ENCODE assay signal across 22 cellular contexts in the genomic region with DNA sequence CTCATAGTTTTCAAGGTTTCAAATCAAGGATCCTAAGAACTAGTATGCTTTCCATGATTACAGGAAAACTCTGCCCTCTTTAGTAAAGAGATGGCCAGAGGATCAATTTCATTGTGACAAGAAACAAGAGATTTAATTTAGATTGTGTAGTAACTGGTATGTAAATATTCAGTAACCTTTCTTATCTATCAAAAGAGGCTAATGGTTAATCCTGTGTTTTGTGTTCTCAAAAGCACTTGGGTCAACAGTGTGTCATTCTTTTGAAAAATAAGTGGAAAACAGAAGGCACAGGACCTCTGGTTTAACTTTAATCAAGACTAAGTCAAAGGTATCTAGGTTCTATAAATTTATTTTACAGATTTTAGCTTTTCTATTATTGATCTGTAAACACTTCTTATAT. TPM values are rescaled to one million over a fixed set of nuclear protein-coding genes. Genes with fewer than 3 reads are reported as not detected.
DNase-seq lines count a peak whose midpoint lies in the region; FAIRE-seq and TF ChIP-seq lines count a peak whose summit lies in the region.
"Had no signal": no experiment of that assay in that cellular context is flagged by ENCODE, and none has a peak within 500 bp of the region (broad histone marks: within the 10 kb centered on the region; RNA-seq: fewer than 3 reads in every experiment).

No MANE protein-coding gene starts in this region.

- TF ChIP-seq CTCF in kidney (IDR thresholded peaks at IDR 0.05; ENCODE audit: borderline replicate concordance, extremely low read depth, insufficient read depth) (no peak), liver (IDR thresholded peaks at IDR 0.05; ENCODE audit: low read depth, low read length, missing input control) (no peak), progenitor cell of endocrine pancreas (IDR thresholded peaks at IDR 0.05; ENCODE audit: unreplicated experiment) (no peak)

- FAIRE-seq in kidney (lab: Jason Lieb, UNC): peak; percentile 13
- FAIRE-seq: GM12891, H54, HTR-8/SVneo had no signal

- peaks cover 7% of the 10 kb centered on the region for H3K36me3 Mint-ChIP-seq in progenitor cell of endocrine pancreas (ENCODE audit: insufficient read depth)
- H3K36me3 Mint-ChIP-seq: CD4-positive, alpha-beta memory T cell; IgD-negative memory B cell had no signal

- peak overlapping the region; percentile 12 for H3K4me3 Mint-ChIP-seq in progenitor cell of endocrine pancreas (ENCODE audit: low read depth)
- H3K4me3 Mint-ChIP-seq: CD14-positive monocyte; CD4-positive, alpha-beta memory T cell; GM23338; HFFc6; IgD-negative memory B cell had no signal

- H3K9me3 ChIP-seq in kidney (ENCODE audit: control insufficient read depth in 1 of 2, low read length in 2 of 2): no peaks in the 10 kb centered on the region
- peaks cover 0 to 3% (median 0%) of the 10 kb centered on the region in 4 donors for H3K9me3 ChIP-seq in liver (ENCODE audit: control insufficient read depth in 4 of 4, low read length in 3 of 4)

- H3K4me3 ChIP-seq in kidney (ENCODE audit: low read length in 2 of 2): no peak overlapping the region
- no peak overlapping the region for H3K4me3 ChIP-seq in liver (ENCODE audit: low read depth in 1 of 3, low read length in 3 of 3)
- H3K4me3 ChIP-seq: BLaER1, GM23338 had no signal

- DNase-seq in DMS53 treated with DMSO at 0.1 percent for 48 hours (lab: John Stamatoyannopoulos, UW; ENCODE audit: unreplicated experiment): peak; percentile 63
- no peak for DNase-seq in kidney
- DNase-seq in progenitor cell of endocrine pancreas (ENCODE audit: low spot score, unreplicated experiment): no peak
- DNase-seq in HCEC 1CT: no peak
- DNase-seq in globus pallidus (ENCODE audit: low spot score): no peak
- DNase-seq in stimulated activated CD4-positive, alpha-beta T cell treated with anti-CD3 and anti-CD28 coated beads, Interleukin-1b, Interleukin-23, amount 100 ng/mL, for 48 hours: no peak
- DNase-seq in SHP77 (lab: John Stamatoyannopoulos, UW): no peak
- DNase-seq: CD4-positive, alpha-beta memory T cell; DMS153; DND-41; EL; HFFc6; KBM-7 had no signal

- peak; percentile 20 to 34 for TF ChIP-seq RAD21 in liver (IDR thresholded peaks at IDR 0.05)

- H3K27me3 ChIP-seq in liver (ENCODE audit: control insufficient read depth in 4 of 4, insufficient read depth in 4 of 4, low read length in 3 of 4): no peaks in the 10 kb centered on the region
- H3K27me3 ChIP-seq: BLaER1 had no signal

- H3K36me3 ChIP-seq in kidney (ENCODE audit: control insufficient read depth in 1 of 2, insufficient read depth in 2 of 2, low read length in 2 of 2) (no peaks in the 10 kb centered on the region), liver (ENCODE audit: control insufficient read depth in 4 of 4, insufficient read depth in 3 of 4, low read depth in 1 of 4, low read length in 3 of 4) (no peaks in the 10 kb centered on the region)
- H3K36me3 ChIP-seq: BLaER1 had no signal

- H3K9me3 Mint-ChIP-seq in progenitor cell of endocrine pancreas (ENCODE audit: low read depth): peaks cover 23% of the 10 kb centered on the region

- H3K4me1 ChIP-seq in kidney (ENCODE audit: control insufficient read depth in 1 of 2, insufficient read depth in 1 of 2, low read depth in 1 of 2, low read length in 2 of 2) (no peaks in the 10 kb centered on the region), liver (ENCODE audit: control insufficient read depth in 4 of 4, insufficient read depth in 4 of 4, low read length in 3 of 4) (peaks cover 4 to 21% (median 5%) of the 10 kb centered on the region in 4 donors)
- H3K4me1 ChIP-seq: BLaER1 had no signal

- H3K9ac ChIP-seq in kidney (ENCODE audit: low read length in 2 of 2) (no peak overlapping the region), liver (ENCODE audit: low read depth in 1 of 2, low read length in 2 of 2) (peak overlapping the region in 1 of 2 donors; percentile 72)
- H3K9ac ChIP-seq: BLaER1 had no signal

- H3K27ac Mint-ChIP-seq in progenitor cell of endocrine pancreas: peak overlapping the region; percentile 57
- H3K27ac Mint-ChIP-seq: CD14-positive monocyte; CD4-positive, alpha-beta memory T cell; GM23338; HFFc6; IgD-negative memory B cell had no signal

- H3K4me1 Mint-ChIP-seq in progenitor cell of endocrine pancreas (ENCODE audit: low read depth): peaks cover 20% of the 10 kb centered on the region
- H3K4me1 Mint-ChIP-seq: CD4-positive, alpha-beta memory T cell; GM23338; IgD-negative memory B cell had no signal

- intact Hi-C loops in kidney (cut with DNase I): no loop called here

- no peaks in the 10 kb centered on the region for H3K27me3 Mint-ChIP-seq in progenitor cell of endocrine pancreas

- H3K27ac ChIP-seq in kidney (ENCODE audit: low read depth in 2 of 2, low read length in 2 of 2) (no peak overlapping the region), liver (ENCODE audit: low read depth in 1 of 2, low read length in 2 of 2) (peak overlapping the region; percentile 58 to 67)
- H3K27ac ChIP-seq: BLaER1 had no signal

TF ChIP-seq in liver, 16 proteins besides CTCF, POLR2A, EP300 and RAD21:
- TF ChIP-seq RXRA (IDR thresholded peaks at IDR 0.05) (peak; percentile 52 to 77), GABPA (IDR thresholded peaks at IDR 0.05 in 1 of 2, conservative IDR thresholded peaks at IDR 0.05 in 1 of 2) (no peak), JUND (IDR thresholded peaks at IDR 0.05) (peak in 1 of 2 donors; percentile 75), NR2F2 (IDR thresholded peaks at IDR 0.05) (no peak), SP1 (IDR thresholded peaks at IDR 0.05) (peak; percentile 69), EGR1 (IDR thresholded peaks at IDR 0.05; ENCODE audit: low read depth in 2 of 2) (peak in 1 of 2 donors; percentile 8), YY1 (IDR thresholded peaks at IDR 0.05) (peak; percentile 71), FOXA1 (IDR thresholded peaks at IDR 0.05) (peak; percentile 72), HNF4G (IDR thresholded peaks at IDR 0.05) (no peak), HNF4A (conservative IDR thresholded peaks at IDR 0.05) (peak; percentile 59 to 80), TAF1 (conservative IDR thresholded peaks at IDR 0.05) (peak; percentile 76), FOXA2 (IDR thresholded peaks at IDR 0.05) (peak; percentile 87)
- TF ChIP-seq, protein P1, sequence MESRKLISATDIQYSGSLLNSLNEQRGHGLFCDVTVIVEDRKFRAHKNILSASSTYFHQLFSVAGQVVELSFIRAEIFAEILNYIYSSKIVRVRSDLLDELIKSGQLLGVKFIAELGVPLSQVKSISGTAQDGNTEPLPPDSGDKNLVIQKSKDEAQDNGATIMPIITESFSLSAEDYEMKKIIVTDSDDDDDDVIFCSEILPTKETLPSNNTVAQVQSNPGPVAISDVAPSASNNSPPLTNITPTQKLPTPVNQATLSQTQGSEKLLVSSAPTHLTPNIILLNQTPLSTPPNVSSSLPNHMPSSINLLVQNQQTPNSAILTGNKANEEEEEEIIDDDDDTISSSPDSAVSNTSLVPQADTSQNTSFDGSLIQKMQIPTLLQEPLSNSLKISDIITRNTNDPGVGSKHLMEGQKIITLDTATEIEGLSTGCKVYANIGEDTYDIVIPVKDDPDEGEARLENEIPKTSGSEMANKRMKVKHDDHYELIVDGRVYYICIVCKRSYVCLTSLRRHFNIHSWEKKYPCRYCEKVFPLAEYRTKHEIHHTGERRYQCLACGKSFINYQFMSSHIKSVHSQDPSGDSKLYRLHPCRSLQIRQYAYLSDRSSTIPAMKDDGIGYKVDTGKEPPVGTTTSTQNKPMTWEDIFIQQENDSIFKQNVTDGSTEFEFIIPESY (IDR thresholded peaks at IDR 0.05): peak; percentile 91
- TF ChIP-seq, protein P2, sequence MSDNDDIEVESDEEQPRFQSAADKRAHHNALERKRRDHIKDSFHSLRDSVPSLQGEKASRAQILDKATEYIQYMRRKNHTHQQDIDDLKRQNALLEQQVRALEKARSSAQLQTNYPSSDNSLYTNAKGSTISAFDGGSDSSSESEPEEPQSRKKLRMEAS (IDR thresholded peaks at IDR 0.05): no peak
- TF ChIP-seq, protein P3, sequence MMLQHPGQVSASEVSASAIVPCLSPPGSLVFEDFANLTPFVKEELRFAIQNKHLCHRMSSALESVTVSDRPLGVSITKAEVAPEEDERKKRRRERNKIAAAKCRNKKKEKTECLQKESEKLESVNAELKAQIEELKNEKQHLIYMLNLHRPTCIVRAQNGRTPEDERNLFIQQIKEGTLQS (IDR thresholded peaks at IDR 0.05): peak; percentile 26
- TF ChIP-seq, protein P4, sequence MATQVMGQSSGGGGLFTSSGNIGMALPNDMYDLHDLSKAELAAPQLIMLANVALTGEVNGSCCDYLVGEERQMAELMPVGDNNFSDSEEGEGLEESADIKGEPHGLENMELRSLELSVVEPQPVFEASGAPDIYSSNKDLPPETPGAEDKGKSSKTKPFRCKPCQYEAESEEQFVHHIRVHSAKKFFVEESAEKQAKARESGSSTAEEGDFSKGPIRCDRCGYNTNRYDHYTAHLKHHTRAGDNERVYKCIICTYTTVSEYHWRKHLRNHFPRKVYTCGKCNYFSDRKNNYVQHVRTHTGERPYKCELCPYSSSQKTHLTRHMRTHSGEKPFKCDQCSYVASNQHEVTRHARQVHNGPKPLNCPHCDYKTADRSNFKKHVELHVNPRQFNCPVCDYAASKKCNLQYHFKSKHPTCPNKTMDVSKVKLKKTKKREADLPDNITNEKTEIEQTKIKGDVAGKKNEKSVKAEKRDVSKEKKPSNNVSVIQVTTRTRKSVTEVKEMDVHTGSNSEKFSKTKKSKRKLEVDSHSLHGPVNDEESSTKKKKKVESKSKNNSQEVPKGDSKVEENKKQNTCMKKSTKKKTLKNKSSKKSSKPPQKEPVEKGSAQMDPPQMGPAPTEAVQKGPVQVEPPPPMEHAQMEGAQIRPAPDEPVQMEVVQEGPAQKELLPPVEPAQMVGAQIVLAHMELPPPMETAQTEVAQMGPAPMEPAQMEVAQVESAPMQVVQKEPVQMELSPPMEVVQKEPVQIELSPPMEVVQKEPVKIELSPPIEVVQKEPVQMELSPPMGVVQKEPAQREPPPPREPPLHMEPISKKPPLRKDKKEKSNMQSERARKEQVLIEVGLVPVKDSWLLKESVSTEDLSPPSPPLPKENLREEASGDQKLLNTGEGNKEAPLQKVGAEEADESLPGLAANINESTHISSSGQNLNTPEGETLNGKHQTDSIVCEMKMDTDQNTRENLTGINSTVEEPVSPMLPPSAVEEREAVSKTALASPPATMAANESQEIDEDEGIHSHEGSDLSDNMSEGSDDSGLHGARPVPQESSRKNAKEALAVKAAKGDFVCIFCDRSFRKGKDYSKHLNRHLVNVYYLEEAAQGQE (IDR thresholded peaks at IDR 0.05): peak; percentile 40

RNA-seq across cellular contexts. Expression of a gene that starts 56.6 kb away (rescaled TPM):
- 65.1 TPM for total RNA-seq in kidney
- 60.5 TPM for polyA plus RNA-seq in kidney (ENCODE audit: insufficient read depth, low read depth, low replicate concordance)
- 10 to 100 TPM; 33.8 to 37.4 TPM for total RNA-seq in liver
- polyA plus RNA-seq in liver: 10 to 100 TPM; 44.1 to 56.2 TPM
- total RNA-seq in progenitor cell of endocrine pancreas: 105 and 115 TPM in 2 replicates

RNA-seq across cellular contexts. Expression of a gene that starts 59.9 kb away (rescaled TPM):
- total RNA-seq in kidney: 0.35 TPM
- polyA plus RNA-seq in kidney (ENCODE audit: insufficient read depth, low read depth, low replicate concordance): not detected
- under 1 TPM in 1 of 2 donors, not detected in 1; 0.08 TPM for total RNA-seq in liver
- not detected for polyA plus RNA-seq in liver
- total RNA-seq in progenitor cell of endocrine pancreas: 0.31 and 0.65 TPM in 2 replicates
- total RNA-seq: CD4-positive, alpha-beta memory T cell; G401; GM23338; HFFc6 had no signal
- polyA plus RNA-seq: CD14-positive monocyte; CD4-positive, alpha-beta memory T cell; GM23338; IgD-negative memory B cell had no signal

Comparison
In these comparisons a context has a peak if more than half of its experiments do, and no peak if none do; other contexts are left out.
1. H3K27ac ChIP-seq: peak in liver (2 of 2); none in kidney (0 of 2).